ENCODE assay signal across 18 cellular contexts in genomic region chr1:228913649-228914048, GRCh38.
DNase-seq lines count a peak whose midpoint lies in the region; ATAC-seq and TF ChIP-seq lines count a peak whose summit lies in the region.
"Had no signal": no experiment of that assay in that cellular context is flagged by ENCODE, and none has a peak within 500 bp of the region (broad histone marks: within the 10 kb centered on the region; RNA-seq: fewer than 3 reads in every experiment).

No MANE protein-coding gene starts in this region.

- no peak overlapping the region for H3K4me3 Mint-ChIP-seq in endodermal cell
- peak overlapping the region; percentile 42 for H3K4me3 Mint-ChIP-seq in neural crest cell
- H3K4me3 Mint-ChIP-seq in activated T-helper 17 cell treated with anti-CD3 and anti-CD28 coated beads, Interleukin-2, amount 50 U/mL, for 72 hours = no peak overlapping the region

- no peaks in the 10 kb centered on the region for H3K4me1 ChIP-seq in endodermal cell (ENCODE audit: control insufficient read depth, insufficient read depth, low read length)
- H3K4me1 ChIP-seq: A549, HAP-1 had no signal

- H3K27me3 ChIP-seq in endodermal cell (ENCODE audit: control insufficient read depth, insufficient read depth, low read length, poor library complexity, severe bottlenecking) = peaks cover 30% of the 10 kb centered on the region

- H3K36me3 ChIP-seq in endodermal cell (ENCODE audit: control insufficient read depth, insufficient read depth, low read length) = no peaks in the 10 kb centered on the region
- H3K36me3 ChIP-seq: HAP-1 had no signal

- no peak overlapping the region for H3K9ac ChIP-seq in endodermal cell (ENCODE audit: extremely low read depth, low read length, poor library complexity, severe bottlenecking)

- DNase-seq in Ammon's horn (ENCODE audit: low spot score) = peak; percentile 42
- DNase-seq in NCI-H82 (lab: John Stamatoyannopoulos, UW) = peak; percentile 90
- DNase-seq in endodermal cell = peak; percentile 50
- peak; percentile 11 for DNase-seq in neural crest cell (ENCODE audit: low read depth, low spot score)
- no peak for DNase-seq in cardiac septum (ENCODE audit: low spot score)
- no peak for DNase-seq in lower leg skin (ENCODE audit: low spot score in 2 of 2)
- DNase-seq: EL, IMR-90, Kasumi-1, NCI-H1105, NCI-H1694, NCI-H446 treated with DMSO at 0.1 percent for 48 hours, NCI-H774 had no signal

- no peak for ATAC-seq in activated T-helper 17 cell treated with anti-CD3 and anti-CD28 coated beads, Interleukin-2, amount 50 U/mL, for 72 hours (replicated peaks)
- no peak for ATAC-seq in GM18858 (IDR thresholded peaks at IDR 0.05; ENCODE audit: unreplicated experiment)
- ATAC-seq: A549 had no signal

- H3K27me3 Mint-ChIP-seq in endodermal cell (ENCODE audit: insufficient read depth) = peaks cover 22% of the 10 kb centered on the region
- H3K27me3 Mint-ChIP-seq in neural crest cell (ENCODE audit: low read depth) = no peaks in the 10 kb centered on the region
- H3K27me3 Mint-ChIP-seq in activated T-helper 17 cell treated with anti-CD3 and anti-CD28 coated beads, Interleukin-2, amount 50 U/mL, for 72 hours = no peaks in the 10 kb centered on the region

- peaks cover 3% of the 10 kb centered on the region for H3K36me3 Mint-ChIP-seq in endodermal cell (ENCODE audit: low read depth)
- H3K36me3 Mint-ChIP-seq in neural crest cell (ENCODE audit: low read depth) = peaks cover 2% of the 10 kb centered on the region
- no peaks in the 10 kb centered on the region for H3K36me3 Mint-ChIP-seq in activated T-helper 17 cell treated with anti-CD3 and anti-CD28 coated beads, Interleukin-2, amount 50 U/mL, for 72 hours (ENCODE audit: low read depth)

- H3K4me3 ChIP-seq in endodermal cell (ENCODE audit: low read length) (no peak overlapping the region), lower leg skin (ENCODE audit: low read depth, poor library complexity, severe bottlenecking) (no peak overlapping the region)
- H3K4me3 ChIP-seq: A549, HAP-1 had no signal

- TF ChIP-seq CTCF in endodermal cell (conservative IDR thresholded peaks at IDR 0.05) (no peak), neural crest cell (conservative IDR thresholded peaks at IDR 0.05) (no peak), lower leg skin (IDR thresholded peaks at IDR 0.05) (no peak)

- 66 to 70% methylated on average over 2 to 3 of the region's 3 CpGs for WGBS in endodermal cell (ENCODE audit: insufficient coverage in 1 of 2, insufficient read length in 1 of 2), 2 experiments
- 86 to 89% methylated on average over 3 of the region's 3 CpGs for WGBS in lower leg skin, 2 donors

- TF ChIP-seq POLR2A in lower leg skin (IDR thresholded peaks at IDR 0.05) = no peak

- H3K27ac ChIP-seq in endodermal cell (ENCODE audit: low read depth, low read length) = peak overlapping the region; percentile 65
- H3K27ac ChIP-seq: A549, C4-2B had no signal

- H3K9me3 ChIP-seq in endodermal cell (ENCODE audit: control insufficient read depth, low read length) = peaks cover 12% of the 10 kb centered on the region
- H3K9me3 ChIP-seq: A549, HAP-1 had no signal

- H3K27ac Mint-ChIP-seq in endodermal cell (no peak overlapping the region), neural crest cell (ENCODE audit: unreplicated experiment) (peak overlapping the region; percentile 58)
- no peak overlapping the region for H3K27ac Mint-ChIP-seq in activated T-helper 17 cell treated with anti-CD3 and anti-CD28 coated beads, Interleukin-2, amount 50 U/mL, for 72 hours

- H3K4me1 Mint-ChIP-seq in endodermal cell = peaks cover 25% of the 10 kb centered on the region
- H3K4me1 Mint-ChIP-seq in neural crest cell = peaks cover 62% of the 10 kb centered on the region
- H3K4me1 Mint-ChIP-seq in activated T-helper 17 cell treated with anti-CD3 and anti-CD28 coated beads, Interleukin-2, amount 50 U/mL, for 72 hours = no peaks in the 10 kb centered on the region

- intact Hi-C loops in cardiac septum (cut with DNase I) (no loop called here), lower leg skin (cut with DNase I; ENCODE audit: low total_unique reads) (no loop called here)

- peaks cover 7% of the 10 kb centered on the region for H3K9me3 Mint-ChIP-seq in endodermal cell
- H3K9me3 Mint-ChIP-seq in neural crest cell = peaks cover 2% of the 10 kb centered on the region
- H3K9me3 Mint-ChIP-seq in activated T-helper 17 cell treated with anti-CD3 and anti-CD28 coated beads, Interleukin-2, amount 50 U/mL, for 72 hours = no peaks in the 10 kb centered on the region

Comparison
In these comparisons a context has a peak if more than half of its experiments do, and no peak if none do; other contexts are left out.
1. DNase-seq: peak in Ammon's horn (single experiment), NCI-H82 (single experiment), endodermal cell (single experiment) and neural crest cell (single experiment); none in cardiac septum (single experiment) and lower leg skin (0 of 2).